19 cellular contexts compared by ENCODE assay signal in the genomic region with DNA sequence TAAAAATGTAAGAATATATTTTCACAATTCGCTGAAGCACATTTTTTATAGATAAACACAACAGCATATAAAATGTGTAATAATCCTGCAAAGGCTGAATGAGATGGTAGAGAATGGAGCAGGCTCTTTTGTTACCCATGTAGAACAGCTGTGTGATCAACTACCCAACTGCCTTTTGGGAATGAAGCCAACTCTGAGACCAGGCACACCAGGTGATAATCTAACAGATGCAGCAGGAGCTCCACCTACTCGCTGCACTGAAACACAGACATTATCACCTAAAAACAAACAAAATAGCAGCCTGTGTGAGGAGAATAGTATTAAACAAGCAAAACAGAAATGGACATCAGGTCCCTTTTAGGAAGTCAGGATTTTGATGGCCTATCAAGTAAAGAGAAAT.
A peak's percentile ranks its signal among the peaks of the same experiment; 100 is the strongest.
DNase-seq lines count a peak whose midpoint lies in the region; ATAC-seq and TF ChIP-seq lines count a peak whose summit lies in the region.
"Had no signal": no experiment of that assay in that cellular context is flagged by ENCODE, and none has a peak within 500 bp of the region (broad histone marks: within the 10 kb centered on the region; RNA-seq: fewer than 3 reads in every experiment).

No MANE protein-coding gene starts in this region.

- H3K36me3 ChIP-seq in GM23338 (ENCODE audit: insufficient read depth) (no peaks in the 10 kb centered on the region), mesendoderm (ENCODE audit: control insufficient read depth, insufficient read depth, low read length) (no peaks in the 10 kb centered on the region), Peyer's patch (no peaks in the 10 kb centered on the region)
- H3K36me3 ChIP-seq: BE2C, MG63 had no signal

- no CpG with 5 or more reads among the region's 2 CpGs for WGBS in mesendoderm (ENCODE audit: extremely low coverage, insufficient coverage, low lambda C conversion rate)

- H3K27ac ChIP-seq in GM23338 (ENCODE audit: low read depth) (no peak overlapping the region), mesendoderm (ENCODE audit: low read depth, low read length) (no peak overlapping the region), Peyer's patch (no peak overlapping the region)
- H3K27ac ChIP-seq: coronary artery, PC-9 had no signal

- H3K4me1 Mint-ChIP-seq in GM23338 = peaks cover 14% of the 10 kb centered on the region; the same call in 2 of the 3 replicates
- H3K4me1 Mint-ChIP-seq in activated CD8-positive, alpha-beta T cell treated with anti-CD3 and anti-CD28 coated beads for 36 hours (ENCODE audit: low read depth) = no peaks in the 10 kb centered on the region
- H3K4me1 Mint-ChIP-seq: natural killer cell, T-cell had no signal

- no peak overlapping the region for H2BK5ac ChIP-seq in mesendoderm (ENCODE audit: low read length)

- CTCF ChIA-PET in activated CD8-positive, alpha-beta T cell treated with anti-CD3 and anti-CD28 coated beads for 36 hours (lab: Charles Lee) = no interaction called here

- no peaks in the 10 kb centered on the region for H3K36me3 Mint-ChIP-seq in GM23338 (ENCODE audit: low read depth)
- no peaks in the 10 kb centered on the region for H3K36me3 Mint-ChIP-seq in activated CD8-positive, alpha-beta T cell treated with anti-CD3 and anti-CD28 coated beads for 36 hours (ENCODE audit: low read depth)
- H3K36me3 Mint-ChIP-seq: natural killer cell, T-cell had no signal

- no peak overlapping the region for H3K56ac ChIP-seq in mesendoderm (ENCODE audit: low read length)

- no peak overlapping the region for H3K4me3 Mint-ChIP-seq in GM23338
- H3K4me3 Mint-ChIP-seq in activated CD8-positive, alpha-beta T cell treated with anti-CD3 and anti-CD28 coated beads for 36 hours = no peak overlapping the region
- H3K4me3 Mint-ChIP-seq: natural killer cell; stimulated activated naive CD8-positive, alpha-beta T cell treated with anti-CD3 and anti-CD28 coated beads, Interleukin-15, Interleukin-2, amounts not matched to agents 100 ng/mL and 50 ng/mL, for 24 hours; T-cell had no signal

- TF ChIP-seq CTCF in GM23338 (conservative IDR thresholded peaks at IDR 0.05; ENCODE audit: low read depth in 2 of 2) = peak in 1 of 2 experiments; percentile 40; a peak in 2 of 4 replicates
- TF ChIP-seq CTCF in activated CD8-positive, alpha-beta T cell treated with anti-CD3 and anti-CD28 coated beads for 36 hours (IDR thresholded peaks at IDR 0.05) = no peak
- TF ChIP-seq CTCF in Peyer's patch (IDR thresholded peaks at IDR 0.05) = no peak

- H3K27ac Mint-ChIP-seq in GM23338 = no peak overlapping the region
- H3K27ac Mint-ChIP-seq in activated CD8-positive, alpha-beta T cell treated with anti-CD3 and anti-CD28 coated beads for 36 hours = no peak overlapping the region
- H3K27ac Mint-ChIP-seq: natural killer cell; stimulated activated naive CD8-positive, alpha-beta T cell treated with anti-CD3 and anti-CD28 coated beads, Interleukin-15, Interleukin-2, amounts not matched to agents 100 ng/mL and 50 ng/mL, for 24 hours; T-cell had no signal

- intact Hi-C loops in activated CD8-positive, alpha-beta T cell treated with anti-CD3 and anti-CD28 coated beads for 36 hours (cut with micrococcal nuclease) = no loop called here

- H3K9me3 Mint-ChIP-seq in GM23338 = no peaks in the 10 kb centered on the region
- H3K9me3 Mint-ChIP-seq in activated CD8-positive, alpha-beta T cell treated with anti-CD3 and anti-CD28 coated beads for 36 hours = peaks cover 2% of the 10 kb centered on the region

- no peak overlapping the region for H3K18ac ChIP-seq in mesendoderm (ENCODE audit: low read length)

- no peaks in the 10 kb centered on the region for H3K9me2 ChIP-seq in GM23338 (ENCODE audit: insufficient read depth)

- no peaks in the 10 kb centered on the region for H3K79me1 ChIP-seq in mesendoderm (ENCODE audit: low read length)

- H3K27me3 ChIP-seq in GM23338 (ENCODE audit: insufficient read depth) = no peaks in the 10 kb centered on the region
- H3K27me3 ChIP-seq in mesendoderm (ENCODE audit: insufficient read depth, low read length, poor library complexity) = no peaks in the 10 kb centered on the region
- H3K27me3 ChIP-seq in Peyer's patch = no peaks in the 10 kb centered on the region
- H3K27me3 ChIP-seq: BE2C, MG63 had no signal

- no peak overlapping the region for H3K4ac ChIP-seq in mesendoderm (ENCODE audit: low read depth, low read length)

- H3K9me3 ChIP-seq in Peyer's patch = no peaks in the 10 kb centered on the region
- H3K9me3 ChIP-seq: BE2C, MG63 had no signal

- DNase-seq in GM23338 (ENCODE audit: low spot score) = peak; percentile 14
- DNase-seq in NCI-H2029 treated with DMSO at 0.1 percent for 48 hours (lab: John Stamatoyannopoulos, UW) = peak; percentile 92
- peak; percentile 98 for DNase-seq in NCI-H748 treated with DMSO at 0.1 percent for 48 hours (lab: John Stamatoyannopoulos, UW)
- peak; percentile 7 for DNase-seq in mesendoderm
- no peak for DNase-seq in activated CD8-positive, alpha-beta T cell treated with anti-CD3 and anti-CD28 coated beads for 36 hours
- DNase-seq in Peyer's patch = no peak
- no peak for DNase-seq in effector CD8-positive, alpha-beta T cell (lab: John Stamatoyannopoulos, UW)
- DNase-seq: activated CD4-positive, alpha-beta T cell treated with anti-CD3 and anti-CD28 coated beads for 4 hours; amygdala; BE2C; left ventricle myocardium superior; MG63; natural killer cell; PC-9; right cardiac atrium; T-cell had no signal

- H3K23ac ChIP-seq in mesendoderm (ENCODE audit: low read length) = no peak overlapping the region

- H3K9ac ChIP-seq in mesendoderm (ENCODE audit: low read length) = no peak overlapping the region

- H3K4me2 ChIP-seq in GM23338 (no peak overlapping the region), mesendoderm (ENCODE audit: low read length) (no peak overlapping the region)
- H3K4me2 ChIP-seq: PC-9 had no signal

- H3K4me1 ChIP-seq in GM23338 (ENCODE audit: insufficient read depth) (peaks cover 8% of the 10 kb centered on the region), mesendoderm (ENCODE audit: control insufficient read depth, low read depth, low read length) (no peaks in the 10 kb centered on the region), Peyer's patch (no peaks in the 10 kb centered on the region)
- H3K4me1 ChIP-seq: BE2C had no signal

- no peak overlapping the region for H4K5ac ChIP-seq in mesendoderm (ENCODE audit: low read length)

- no peak overlapping the region for H2BK15ac ChIP-seq in mesendoderm (replicated peaks; ENCODE audit: low read depth)

- H2AFZ ChIP-seq in GM23338 = no peak overlapping the region
- H2AFZ ChIP-seq: PC-9 had no signal

- H2AK5ac ChIP-seq in mesendoderm (ENCODE audit: low read length) = no peak overlapping the region

- POLR2A ChIA-PET in activated CD8-positive, alpha-beta T cell treated with anti-CD3 and anti-CD28 coated beads for 36 hours (lab: Charles Lee) = no interaction called here

- H3K79me2 ChIP-seq in GM23338 (replicated peaks; ENCODE audit: insufficient read depth) = no peaks in the 10 kb centered on the region
- no peaks in the 10 kb centered on the region for H3K79me2 ChIP-seq in mesendoderm (ENCODE audit: control insufficient read depth, insufficient read depth, low read length)

- H3F3A ChIP-seq in GM23338 (replicated peaks; ENCODE audit: low read depth) = no peaks in the 10 kb centered on the region

- H4K8ac ChIP-seq in mesendoderm (ENCODE audit: low read depth, low read length) = no peak overlapping the region

- no peak for TF ChIP-seq POLR2A in Peyer's patch (IDR thresholded peaks at IDR 0.05)

- H2BK120ac ChIP-seq in mesendoderm (ENCODE audit: low read depth, low read length) = no peak overlapping the region

- no peaks in the 10 kb centered on the region for H3K27me3 Mint-ChIP-seq in GM23338 (ENCODE audit: insufficient read depth, low read depth, poor library complexity)
- no peaks in the 10 kb centered on the region for H3K27me3 Mint-ChIP-seq in activated CD8-positive, alpha-beta T cell treated with anti-CD3 and anti-CD28 coated beads for 36 hours
- H3K27me3 Mint-ChIP-seq: T-cell had no signal

- ATAC-seq in GM23338 (peak; percentile 36; the same call in 2 of the 3 replicates), GM21528 (IDR thresholded peaks at IDR 0.05; ENCODE audit: low FRiP score, unreplicated experiment) (no peak)
- no peak for ATAC-seq in activated CD8-positive, alpha-beta T cell treated with anti-CD3 and anti-CD28 coated beads for 36 hours
- ATAC-seq: left ventricle myocardium superior, natural killer cell, right cardiac atrium, T-cell had no signal

- H3K4me3 ChIP-seq in GM23338 (no peak overlapping the region), mesendoderm (ENCODE audit: low read length) (no peak overlapping the region), Peyer's patch (no peak overlapping the region)
- H3K4me3 ChIP-seq: coronary artery, MG63, PC-9 had no signal

- H4K20me1 ChIP-seq in GM23338 (replicated peaks; ENCODE audit: insufficient read depth) = no peaks in the 10 kb centered on the region

TF ChIP-seq in GM23338, 12 proteins besides CTCF, POLR2A, EP300 and RAD21 (continues in another document):
- no peak for TF ChIP-seq ZNF331 (CRISPR knock-in tag; IDR thresholded peaks at IDR 0.05; ENCODE audit: low read depth)

Comparison
In these comparisons a context has a peak if more than half of its experiments do, and no peak if none do; other contexts are left out.
1. DNase-seq: peak in GM23338 (single experiment), NCI-H2029 treated with DMSO at 0.1 percent for 48 hours (single experiment), NCI-H748 treated with DMSO at 0.1 percent for 48 hours (single experiment) and mesendoderm (single experiment); none in activated CD8-positive, alpha-beta T cell treated with anti-CD3 and anti-CD28 coated beads for 36 hours (single experiment), Peyer's patch (0 of 3) and effector CD8-positive, alpha-beta T cell (single experiment).